In the genomic region with DNA sequence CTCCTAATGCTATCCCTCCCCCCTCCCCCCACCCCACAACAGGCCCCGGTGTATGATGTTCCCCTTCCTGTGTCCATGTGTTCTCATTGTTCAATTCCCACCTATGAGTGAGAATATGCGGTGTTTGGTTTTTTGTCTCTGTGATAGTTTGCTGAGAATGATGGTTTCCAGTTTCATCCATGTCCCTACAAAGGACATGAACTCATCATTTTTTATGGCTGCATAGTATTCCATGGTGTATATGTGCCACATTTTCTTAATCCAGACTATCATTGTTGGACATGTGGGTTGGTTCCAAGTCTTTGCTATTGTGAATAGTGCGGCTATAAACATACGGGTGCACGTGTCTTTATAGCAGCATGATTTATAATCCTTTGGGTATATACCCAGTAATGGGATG, we compare ENCODE assay signal across 2 cellular contexts. TPM values are rescaled to one million over a fixed set of nuclear protein-coding genes. Genes with fewer than 3 reads are reported as not detected.
"Had no signal": no experiment of that assay in that cellular context is flagged by ENCODE, and none has a peak within 500 bp of the region (broad histone marks: within the 10 kb centered on the region; RNA-seq: fewer than 3 reads in every experiment).

No MANE protein-coding gene starts in this region.

RNA-seq across cellular contexts. Expression of gene PHKA1, which starts 44.6 kb away (rescaled TPM):
- polyA plus RNA-seq: immature natural killer cell; naive thymus-derived CD4-positive, alpha-beta T cell had no signal
